ENCODE assay signal across 20 cellular contexts in the genomic region with DNA sequence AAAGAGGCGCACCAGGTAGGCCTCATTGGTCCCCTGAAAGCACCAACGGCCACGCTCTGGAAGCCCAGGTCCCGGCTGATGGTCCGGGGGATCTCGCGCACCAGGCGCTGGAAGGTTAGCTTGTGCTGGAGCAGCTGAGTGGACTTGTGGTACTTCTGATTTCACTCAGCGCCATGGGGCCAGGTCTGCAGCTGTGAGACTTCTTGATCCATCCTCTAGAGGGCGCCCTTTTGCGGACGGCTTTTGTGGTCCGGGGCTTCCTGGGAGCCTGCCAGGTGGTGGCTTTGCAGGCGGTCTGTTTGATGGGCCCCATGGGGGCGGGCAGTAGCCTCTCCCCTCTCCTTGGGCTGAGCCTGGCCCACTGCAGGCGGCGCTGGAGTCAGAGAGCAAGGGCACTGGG. TPM values are rescaled to one million over a fixed set of nuclear protein-coding genes. Genes with fewer than 3 reads are reported as not detected.
DNase-seq lines count a peak whose midpoint lies in the region; ATAC-seq and TF ChIP-seq lines count a peak whose summit lies in the region.
"Had no signal": no experiment of that assay in that cellular context is flagged by ENCODE, and none has a peak within 500 bp of the region (broad histone marks: within the 10 kb centered on the region; RNA-seq: fewer than 3 reads in every experiment).

No MANE protein-coding gene starts in this region.

- H3K36me3 ChIP-seq in body of pancreas (replicated peaks in 1 of 2; ENCODE audit: insufficient read depth in 1 of 2, low read depth in 2 of 2), result no peaks in the 10 kb centered on the region
- H3K36me3 ChIP-seq: right atrium auricular region, suprapubic skin had no signal

- no peak overlapping the region for H3K4me3 Mint-ChIP-seq in activated CD8-positive, alpha-beta T cell treated with anti-CD3 and anti-CD28 coated beads for 36 hours
- no peak overlapping the region for H3K4me3 Mint-ChIP-seq in activated CD8-positive, alpha-beta T cell treated with anti-CD3 and anti-CD28 coated beads, Interleukin-2, amount 10 ng/mL, durations not matched to agents 7 days and 5 days
- H3K4me3 Mint-ChIP-seq in endothelial cell (ENCODE audit: unreplicated experiment), result no peak overlapping the region
- H3K4me3 Mint-ChIP-seq: memory B cell had no signal

- H3K27ac ChIP-seq in body of pancreas, result no peak overlapping the region
- H3K27ac ChIP-seq: right atrium auricular region, RWPE1, suprapubic skin had no signal

- TF ChIP-seq POLR2A in body of pancreas (IDR thresholded peaks at IDR 0.05), result no peak

- no peak overlapping the region for H3K27ac Mint-ChIP-seq in activated CD8-positive, alpha-beta T cell treated with anti-CD3 and anti-CD28 coated beads for 36 hours
- no peak overlapping the region for H3K27ac Mint-ChIP-seq in activated CD8-positive, alpha-beta T cell treated with anti-CD3 and anti-CD28 coated beads, Interleukin-2, amount 10 ng/mL, durations not matched to agents 7 days and 5 days
- no peak overlapping the region for H3K27ac Mint-ChIP-seq in endothelial cell (ENCODE audit: unreplicated experiment)
- H3K27ac Mint-ChIP-seq: memory B cell had no signal

- H3K4me3 ChIP-seq in body of pancreas, result no peak overlapping the region
- H3K4me3 ChIP-seq: right atrium auricular region, suprapubic skin had no signal

- DNase-seq in activated CD8-positive, alpha-beta T cell treated with anti-CD3 and anti-CD28 coated beads for 36 hours, result no peak
- no peak for DNase-seq in activated CD8-positive, alpha-beta T cell treated with anti-CD3 and anti-CD28 coated beads, Interleukin-2, amount 10 ng/mL, durations not matched to agents 7 days and 5 days
- DNase-seq in NCI-H1930 (lab: John Stamatoyannopoulos, UW) (peak; percentile 18 to 60), endothelial cell (ENCODE audit: low spot score) (no peak), body of pancreas (no peak)
- DNase-seq in activated CD8-positive, alpha-beta memory T cell treated with anti-CD3 and anti-CD28 coated beads, Interleukin-2, amount 50 U/mL, for 48 hours, result no peak
- DNase-seq: activated CD4-positive, alpha-beta T cell treated with anti-CD3 and anti-CD28 coated beads, Interleukin-2, amount 50 U/mL, for 1 hour; activated T-cell treated with anti-CD3 and anti-CD28 coated beads, Interleukin-2, amount 50 U/mL, for 48 hours; central memory CD4-positive, alpha-beta T cell; foreskin fibroblast; KG1; NCI-H187 treated with DMSO at 0.1 percent for 48 hours; stimulated activated CD4-positive, alpha-beta T cell treated with anti-CD3 and anti-CD28 coated beads, Interleukin-1b, Interleukin-23, amount 100 ng/mL, for 48 hours had no signal

- no peak for ATAC-seq in activated CD8-positive, alpha-beta T cell treated with anti-CD3 and anti-CD28 coated beads for 36 hours
- ATAC-seq in activated CD8-positive, alpha-beta T cell treated with anti-CD3 and anti-CD28 coated beads, Interleukin-2, amount 10 ng/mL, durations not matched to agents 7 days and 5 days, result no peak
- ATAC-seq in HG03175 (IDR thresholded peaks at IDR 0.05; ENCODE audit: unreplicated experiment) (no peak), GM21786 (IDR thresholded peaks at IDR 0.05; ENCODE audit: unreplicated experiment) (no peak), body of pancreas (no peak)

- H3K4me1 ChIP-seq in body of pancreas, result no peaks in the 10 kb centered on the region
- H3K4me1 ChIP-seq: right atrium auricular region, suprapubic skin had no signal

- H3K27me3 ChIP-seq in body of pancreas, result no peaks in the 10 kb centered on the region
- H3K27me3 ChIP-seq: right atrium auricular region, suprapubic skin had no signal

- H3K9me3 ChIP-seq in body of pancreas, result no peaks in the 10 kb centered on the region
- H3K9me3 ChIP-seq: right atrium auricular region, suprapubic skin had no signal

- no peaks in the 10 kb centered on the region for H3K4me1 Mint-ChIP-seq in activated CD8-positive, alpha-beta T cell treated with anti-CD3 and anti-CD28 coated beads for 36 hours (ENCODE audit: low read depth)
- no peaks in the 10 kb centered on the region for H3K4me1 Mint-ChIP-seq in activated CD8-positive, alpha-beta T cell treated with anti-CD3 and anti-CD28 coated beads, Interleukin-2, amount 10 ng/mL, durations not matched to agents 7 days and 5 days (ENCODE audit: low read depth)
- H3K4me1 Mint-ChIP-seq in endothelial cell (ENCODE audit: unreplicated experiment), result no peaks in the 10 kb centered on the region
- H3K4me1 Mint-ChIP-seq: memory B cell had no signal

- peak; percentile 15 for TF ChIP-seq CTCF in activated CD8-positive, alpha-beta T cell treated with anti-CD3 and anti-CD28 coated beads for 36 hours (IDR thresholded peaks at IDR 0.05)
- TF ChIP-seq CTCF in endothelial cell (IDR thresholded peaks at IDR 0.05; ENCODE audit: unreplicated experiment) (peak; percentile 61), body of pancreas (IDR thresholded peaks at IDR 0.05) (no peak)

- intact Hi-C loops in activated CD8-positive, alpha-beta T cell treated with anti-CD3 and anti-CD28 coated beads for 36 hours (cut with micrococcal nuclease), result no loop called here
- intact Hi-C loops in body of pancreas (cut with DNase I), result no loop called here

- 64 to 91% methylated on average over 6 to 15 of the region's 17 CpGs for WGBS in body of pancreas, 2 donors

- POLR2A ChIA-PET in activated CD8-positive, alpha-beta T cell treated with anti-CD3 and anti-CD28 coated beads for 36 hours (lab: Charles Lee), result no interaction called here
- POLR2A ChIA-PET in activated CD8-positive, alpha-beta T cell treated with anti-CD3 and anti-CD28 coated beads, Interleukin-2, amount 10 ng/mL, durations not matched to agents 7 days and 5 days (lab: Charles Lee), result no interaction called here

- no peaks in the 10 kb centered on the region for H3K9me3 Mint-ChIP-seq in activated CD8-positive, alpha-beta T cell treated with anti-CD3 and anti-CD28 coated beads for 36 hours
- peaks cover 10% of the 10 kb centered on the region for H3K9me3 Mint-ChIP-seq in activated CD8-positive, alpha-beta T cell treated with anti-CD3 and anti-CD28 coated beads, Interleukin-2, amount 10 ng/mL, durations not matched to agents 7 days and 5 days (ENCODE audit: insufficient read depth)
- no peaks in the 10 kb centered on the region for H3K9me3 Mint-ChIP-seq in endothelial cell (ENCODE audit: unreplicated experiment)

- no peaks in the 10 kb centered on the region for H3K27me3 Mint-ChIP-seq in activated CD8-positive, alpha-beta T cell treated with anti-CD3 and anti-CD28 coated beads for 36 hours
- no peaks in the 10 kb centered on the region for H3K27me3 Mint-ChIP-seq in activated CD8-positive, alpha-beta T cell treated with anti-CD3 and anti-CD28 coated beads, Interleukin-2, amount 10 ng/mL, durations not matched to agents 7 days and 5 days (ENCODE audit: low read depth)
- H3K27me3 Mint-ChIP-seq in endothelial cell (ENCODE audit: unreplicated experiment), result no peaks in the 10 kb centered on the region

- CTCF ChIA-PET in activated CD8-positive, alpha-beta T cell treated with anti-CD3 and anti-CD28 coated beads for 36 hours (lab: Charles Lee), result no interaction called here
- CTCF ChIA-PET in activated CD8-positive, alpha-beta T cell treated with anti-CD3 and anti-CD28 coated beads, Interleukin-2, amount 10 ng/mL, durations not matched to agents 7 days and 5 days (lab: Charles Lee), result no interaction called here

- H3K36me3 Mint-ChIP-seq in activated CD8-positive, alpha-beta T cell treated with anti-CD3 and anti-CD28 coated beads for 36 hours (ENCODE audit: low read depth), result no peaks in the 10 kb centered on the region
- no peaks in the 10 kb centered on the region for H3K36me3 Mint-ChIP-seq in activated CD8-positive, alpha-beta T cell treated with anti-CD3 and anti-CD28 coated beads, Interleukin-2, amount 10 ng/mL, durations not matched to agents 7 days and 5 days (ENCODE audit: low read depth)
- no peaks in the 10 kb centered on the region for H3K36me3 Mint-ChIP-seq in endothelial cell (ENCODE audit: low read depth, unreplicated experiment)
- H3K36me3 Mint-ChIP-seq: memory B cell had no signal

RNA-seq across cellular contexts. Expression of a gene that starts 10.4 kb away (rescaled TPM):
- not detected for total RNA-seq in activated CD8-positive, alpha-beta T cell treated with anti-CD3 and anti-CD28 coated beads for 36 hours
- total RNA-seq in activated CD8-positive, alpha-beta T cell treated with anti-CD3 and anti-CD28 coated beads, Interleukin-2, amount 10 ng/mL, durations not matched to agents 7 days and 5 days, result not detected
- total RNA-seq in endothelial cell (ENCODE audit: unreplicated experiment) (not detected), body of pancreas (not detected)
- total RNA-seq: right atrium auricular region; suprapubic skin; T-helper 2 cell treated with Interferon-gamma antibody and Interleukin-4, amounts not matched to agents 100 ng/mL and 5 ng/mL, for 36 hours had no signal

RNA-seq across cellular contexts. Expression of a gene that starts 11.3 kb away (rescaled TPM):
- total RNA-seq in activated CD8-positive, alpha-beta T cell treated with anti-CD3 and anti-CD28 coated beads for 36 hours, result not detected
- total RNA-seq in activated CD8-positive, alpha-beta T cell treated with anti-CD3 and anti-CD28 coated beads, Interleukin-2, amount 10 ng/mL, durations not matched to agents 7 days and 5 days, result not detected
- total RNA-seq in endothelial cell (ENCODE audit: unreplicated experiment) (not detected), body of pancreas (not detected)
- total RNA-seq: right atrium auricular region; suprapubic skin; T-helper 2 cell treated with Interferon-gamma antibody and Interleukin-4, amounts not matched to agents 100 ng/mL and 5 ng/mL, for 36 hours had no signal

RNA-seq across cellular contexts. Expression of a gene that starts 13.6 kb away (rescaled TPM):
- not detected for total RNA-seq in activated CD8-positive, alpha-beta T cell treated with anti-CD3 and anti-CD28 coated beads for 36 hours
- total RNA-seq in activated CD8-positive, alpha-beta T cell treated with anti-CD3 and anti-CD28 coated beads, Interleukin-2, amount 10 ng/mL, durations not matched to agents 7 days and 5 days, result not detected
- total RNA-seq in endothelial cell (ENCODE audit: unreplicated experiment), result not detected
- total RNA-seq in body of pancreas, result not detected
- total RNA-seq: right atrium auricular region; suprapubic skin; T-helper 2 cell treated with Interferon-gamma antibody and Interleukin-4, amounts not matched to agents 100 ng/mL and 5 ng/mL, for 36 hours had no signal

RNA-seq across cellular contexts. Expression of a gene that starts 16.6 kb away (rescaled TPM):
- not detected for total RNA-seq in activated CD8-positive, alpha-beta T cell treated with anti-CD3 and anti-CD28 coated beads for 36 hours
- total RNA-seq in activated CD8-positive, alpha-beta T cell treated with anti-CD3 and anti-CD28 coated beads, Interleukin-2, amount 10 ng/mL, durations not matched to agents 7 days and 5 days, result not detected
- total RNA-seq in endothelial cell (ENCODE audit: unreplicated experiment), result not detected
- not detected for total RNA-seq in body of pancreas
- total RNA-seq: right atrium auricular region; suprapubic skin; T-helper 2 cell treated with Interferon-gamma antibody and Interleukin-4, amounts not matched to agents 100 ng/mL and 5 ng/mL, for 36 hours had no signal

RNA-seq across cellular contexts. Expression of a gene that starts 23.0 kb away (rescaled TPM):
- not detected for total RNA-seq in activated CD8-positive, alpha-beta T cell treated with anti-CD3 and anti-CD28 coated beads for 36 hours
- not detected for total RNA-seq in activated CD8-positive, alpha-beta T cell treated with anti-CD3 and anti-CD28 coated beads, Interleukin-2, amount 10 ng/mL, durations not matched to agents 7 days and 5 days
- not detected for total RNA-seq in endothelial cell (ENCODE audit: unreplicated experiment)
- not detected for total RNA-seq in body of pancreas
- total RNA-seq: right atrium auricular region; suprapubic skin; T-helper 2 cell treated with Interferon-gamma antibody and Interleukin-4, amounts not matched to agents 100 ng/mL and 5 ng/mL, for 36 hours had no signal

Comparison
In these comparisons a context has a peak if more than half of its experiments do, and no peak if none do; other contexts are left out.
1. DNase-seq: peak in NCI-H1930 (2 of 2); none in activated CD8-positive, alpha-beta T cell treated with anti-CD3 and anti-CD28 coated beads for 36 hours (single experiment), activated CD8-positive, alpha-beta T cell treated with anti-CD3 and anti-CD28 coated beads, Interleukin-2, amount 10 ng/mL, durations not matched to agents 7 days and 5 days (single experiment), endothelial cell (single experiment), activated CD8-positive, alpha-beta memory T cell treated with anti-CD3 and anti-CD28 coated beads, Interleukin-2, amount 50 U/mL, for 48 hours (single experiment) and body of pancreas (0 of 4).
2. CTCF ChIP-seq: peak in activated CD8-positive, alpha-beta T cell treated with anti-CD3 and anti-CD28 coated beads for 36 hours (single experiment) and endothelial cell (single experiment); none in body of pancreas (0 of 7).